In the genomic region with DNA sequence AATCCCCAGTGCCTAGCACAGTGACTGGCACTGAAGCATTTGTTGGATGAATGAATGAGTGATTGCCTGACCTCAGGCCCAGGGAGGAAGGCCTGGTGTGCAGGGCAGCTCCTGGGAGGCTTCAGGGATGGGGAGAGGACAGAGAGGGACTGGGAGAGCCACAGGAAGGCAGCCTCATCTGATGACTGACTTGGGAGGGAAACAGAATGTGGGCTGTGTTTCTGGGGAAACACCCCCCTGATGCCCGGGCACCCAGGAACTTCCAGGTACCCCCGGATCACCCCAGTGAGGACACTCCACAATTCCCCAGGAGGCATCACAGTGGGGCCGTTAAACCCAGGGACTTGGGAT, we compare ENCODE assay signal across 1 cellular context.
TF ChIP-seq lines count a peak whose summit lies in the region.

No MANE protein-coding gene starts in this region.

TF ChIP-seq in GM23338, 12 proteins besides CTCF, POLR2A, EP300 and RAD21 (continued from another document):
- TF ChIP-seq, protein P1, sequence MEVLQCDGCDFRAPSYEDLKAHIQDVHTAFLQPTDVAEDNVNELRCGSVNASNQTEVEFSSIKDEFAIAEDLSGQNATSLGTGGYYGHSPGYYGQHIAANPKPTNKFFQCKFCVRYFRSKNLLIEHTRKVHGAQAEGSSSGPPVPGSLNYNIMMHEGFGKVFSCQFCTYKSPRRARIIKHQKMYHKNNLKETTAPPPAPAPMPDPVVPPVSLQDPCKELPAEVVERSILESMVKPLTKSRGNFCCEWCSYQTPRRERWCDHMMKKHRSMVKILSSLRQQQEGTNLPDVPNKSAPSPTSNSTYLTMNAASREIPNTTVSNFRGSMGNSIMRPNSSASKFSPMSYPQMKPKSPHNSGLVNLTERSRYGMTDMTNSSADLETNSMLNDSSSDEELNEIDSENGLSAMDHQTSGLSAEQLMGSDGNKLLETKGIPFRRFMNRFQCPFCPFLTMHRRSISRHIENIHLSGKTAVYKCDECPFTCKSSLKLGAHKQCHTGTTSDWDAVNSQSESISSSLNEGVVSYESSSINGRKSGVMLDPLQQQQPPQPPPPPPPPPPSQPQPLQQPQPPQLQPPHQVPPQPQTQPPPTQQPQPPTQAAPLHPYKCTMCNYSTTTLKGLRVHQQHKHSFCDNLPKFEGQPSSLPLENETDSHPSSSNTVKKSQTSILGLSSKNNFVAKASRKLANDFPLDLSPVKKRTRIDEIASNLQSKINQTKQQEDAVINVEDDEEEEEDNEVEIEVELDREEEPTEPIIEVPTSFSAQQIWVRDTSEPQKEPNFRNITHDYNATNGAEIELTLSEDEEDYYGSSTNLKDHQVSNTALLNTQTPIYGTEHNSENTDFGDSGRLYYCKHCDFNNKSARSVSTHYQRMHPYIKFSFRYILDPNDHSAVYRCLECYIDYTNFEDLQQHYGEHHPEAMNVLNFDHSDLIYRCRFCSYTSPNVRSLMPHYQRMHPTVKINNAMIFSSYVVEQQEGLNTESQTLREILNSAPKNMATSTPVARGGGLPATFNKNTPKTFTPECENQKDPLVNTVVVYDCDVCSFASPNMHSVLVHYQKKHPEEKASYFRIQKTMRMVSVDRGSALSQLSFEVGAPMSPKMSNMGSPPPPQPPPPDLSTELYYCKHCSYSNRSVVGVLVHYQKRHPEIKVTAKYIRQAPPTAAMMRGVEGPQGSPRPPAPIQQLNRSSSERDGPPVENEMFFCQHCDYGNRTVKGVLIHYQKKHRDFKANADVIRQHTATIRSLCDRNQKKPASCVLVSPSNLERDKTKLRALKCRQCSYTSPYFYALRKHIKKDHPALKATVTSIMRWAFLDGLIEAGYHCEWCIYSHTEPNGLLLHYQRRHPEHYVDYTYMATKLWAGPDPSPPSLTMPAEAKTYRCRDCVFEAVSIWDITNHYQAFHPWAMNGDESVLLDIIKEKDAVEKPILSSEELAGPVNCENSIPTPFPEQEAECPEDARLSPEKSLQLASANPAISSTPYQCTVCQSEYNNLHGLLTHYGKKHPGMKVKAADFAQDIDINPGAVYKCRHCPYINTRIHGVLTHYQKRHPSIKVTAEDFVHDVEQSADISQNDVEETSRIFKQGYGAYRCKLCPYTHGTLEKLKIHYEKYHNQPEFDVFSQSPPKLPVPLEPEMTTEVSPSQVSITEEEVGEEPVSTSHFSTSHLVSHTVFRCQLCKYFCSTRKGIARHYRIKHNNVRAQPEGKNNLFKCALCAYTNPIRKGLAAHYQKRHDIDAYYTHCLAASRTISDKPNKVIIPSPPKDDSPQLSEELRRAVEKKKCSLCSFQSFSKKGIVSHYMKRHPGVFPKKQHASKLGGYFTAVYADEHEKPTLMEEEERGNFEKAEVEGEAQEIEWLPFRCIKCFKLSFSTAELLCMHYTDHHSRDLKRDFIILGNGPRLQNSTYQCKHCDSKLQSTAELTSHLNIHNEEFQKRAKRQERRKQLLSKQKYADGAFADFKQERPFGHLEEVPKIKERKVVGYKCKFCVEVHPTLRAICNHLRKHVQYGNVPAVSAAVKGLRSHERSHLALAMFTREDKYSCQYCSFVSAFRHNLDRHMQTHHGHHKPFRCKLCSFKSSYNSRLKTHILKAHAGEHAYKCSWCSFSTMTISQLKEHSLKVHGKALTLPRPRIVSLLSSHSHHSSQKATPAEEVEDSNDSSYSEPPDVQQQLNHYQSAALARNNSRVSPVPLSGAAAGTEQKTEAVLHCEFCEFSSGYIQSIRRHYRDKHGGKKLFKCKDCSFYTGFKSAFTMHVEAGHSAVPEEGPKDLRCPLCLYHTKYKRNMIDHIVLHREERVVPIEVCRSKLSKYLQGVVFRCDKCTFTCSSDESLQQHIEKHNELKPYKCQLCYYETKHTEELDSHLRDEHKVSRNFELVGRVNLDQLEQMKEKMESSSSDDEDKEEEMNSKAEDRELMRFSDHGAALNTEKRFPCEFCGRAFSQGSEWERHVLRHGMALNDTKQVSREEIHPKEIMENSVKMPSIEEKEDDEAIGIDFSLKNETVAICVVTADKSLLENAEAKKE (CRISPR knock-in tag; IDR thresholded peaks at IDR 0.05), result no peak
- TF ChIP-seq, protein P2, sequence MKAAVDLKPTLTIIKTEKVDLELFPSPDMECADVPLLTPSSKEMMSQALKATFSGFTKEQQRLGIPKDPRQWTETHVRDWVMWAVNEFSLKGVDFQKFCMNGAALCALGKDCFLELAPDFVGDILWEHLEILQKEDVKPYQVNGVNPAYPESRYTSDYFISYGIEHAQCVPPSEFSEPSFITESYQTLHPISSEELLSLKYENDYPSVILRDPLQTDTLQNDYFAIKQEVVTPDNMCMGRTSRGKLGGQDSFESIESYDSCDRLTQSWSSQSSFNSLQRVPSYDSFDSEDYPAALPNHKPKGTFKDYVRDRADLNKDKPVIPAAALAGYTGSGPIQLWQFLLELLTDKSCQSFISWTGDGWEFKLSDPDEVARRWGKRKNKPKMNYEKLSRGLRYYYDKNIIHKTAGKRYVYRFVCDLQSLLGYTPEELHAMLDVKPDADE (IDR thresholded peaks at IDR 0.05), result no peak
- TF ChIP-seq ZNF114 (CRISPR knock-in tag; IDR thresholded peaks at IDR 0.05) (no peak), EZH2phosphoT487 (IDR thresholded peaks at IDR 0.05; ENCODE audit: unreplicated experiment) (no peak), NANOG (IDR thresholded peaks at IDR 0.05; ENCODE audit: borderline replicate concordance) (no peak), EZH2 (IDR thresholded peaks at IDR 0.05; ENCODE audit: low read depth, unreplicated experiment) (no peak), ZNF331 (CRISPR knock-in tag; IDR thresholded peaks at IDR 0.05; ENCODE audit: low read depth) (no peak)
- TF ChIP-seq, protein P3, sequence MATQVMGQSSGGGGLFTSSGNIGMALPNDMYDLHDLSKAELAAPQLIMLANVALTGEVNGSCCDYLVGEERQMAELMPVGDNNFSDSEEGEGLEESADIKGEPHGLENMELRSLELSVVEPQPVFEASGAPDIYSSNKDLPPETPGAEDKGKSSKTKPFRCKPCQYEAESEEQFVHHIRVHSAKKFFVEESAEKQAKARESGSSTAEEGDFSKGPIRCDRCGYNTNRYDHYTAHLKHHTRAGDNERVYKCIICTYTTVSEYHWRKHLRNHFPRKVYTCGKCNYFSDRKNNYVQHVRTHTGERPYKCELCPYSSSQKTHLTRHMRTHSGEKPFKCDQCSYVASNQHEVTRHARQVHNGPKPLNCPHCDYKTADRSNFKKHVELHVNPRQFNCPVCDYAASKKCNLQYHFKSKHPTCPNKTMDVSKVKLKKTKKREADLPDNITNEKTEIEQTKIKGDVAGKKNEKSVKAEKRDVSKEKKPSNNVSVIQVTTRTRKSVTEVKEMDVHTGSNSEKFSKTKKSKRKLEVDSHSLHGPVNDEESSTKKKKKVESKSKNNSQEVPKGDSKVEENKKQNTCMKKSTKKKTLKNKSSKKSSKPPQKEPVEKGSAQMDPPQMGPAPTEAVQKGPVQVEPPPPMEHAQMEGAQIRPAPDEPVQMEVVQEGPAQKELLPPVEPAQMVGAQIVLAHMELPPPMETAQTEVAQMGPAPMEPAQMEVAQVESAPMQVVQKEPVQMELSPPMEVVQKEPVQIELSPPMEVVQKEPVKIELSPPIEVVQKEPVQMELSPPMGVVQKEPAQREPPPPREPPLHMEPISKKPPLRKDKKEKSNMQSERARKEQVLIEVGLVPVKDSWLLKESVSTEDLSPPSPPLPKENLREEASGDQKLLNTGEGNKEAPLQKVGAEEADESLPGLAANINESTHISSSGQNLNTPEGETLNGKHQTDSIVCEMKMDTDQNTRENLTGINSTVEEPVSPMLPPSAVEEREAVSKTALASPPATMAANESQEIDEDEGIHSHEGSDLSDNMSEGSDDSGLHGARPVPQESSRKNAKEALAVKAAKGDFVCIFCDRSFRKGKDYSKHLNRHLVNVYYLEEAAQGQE (IDR thresholded peaks at IDR 0.05; ENCODE audit: unreplicated experiment), result no peak
TF ChIP-seq in GM23338: peak in this region for 0.
